Comparison of ENCODE assay signal across 17 cellular contexts in the genomic region with DNA sequence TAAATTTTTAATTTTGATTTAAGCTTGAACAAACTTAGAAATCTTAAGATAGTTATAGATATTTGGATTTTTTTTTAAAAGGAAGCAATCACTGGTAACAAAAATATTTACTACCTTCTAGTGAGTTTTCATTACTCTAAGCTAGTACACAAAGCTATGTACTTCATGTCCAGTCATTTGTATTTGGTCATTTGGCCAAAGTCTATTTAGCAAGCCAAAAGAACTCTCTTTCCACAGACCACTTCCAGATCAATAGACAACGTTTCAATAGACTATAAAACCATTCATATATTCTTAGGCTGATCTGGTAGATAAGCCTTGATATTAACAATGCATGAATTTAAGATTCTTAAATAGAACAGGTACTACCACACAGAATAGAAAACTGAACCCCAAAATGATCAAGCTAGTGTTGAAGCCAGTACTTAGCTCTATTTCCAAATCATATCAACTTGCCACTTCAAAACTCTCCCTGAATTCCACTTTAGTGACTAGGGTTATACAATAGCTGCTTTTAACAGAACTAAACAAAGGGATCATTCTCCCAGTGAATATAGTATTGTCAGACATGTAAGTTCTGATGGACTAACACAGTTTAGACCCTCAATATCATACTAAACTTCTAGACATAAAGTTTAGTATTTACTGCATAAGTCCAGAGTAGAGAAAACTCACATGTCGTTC.
"Had no signal": no experiment of that assay in that cellular context is flagged by ENCODE, and none has a peak within 500 bp of the region (broad histone marks: within the 10 kb centered on the region; RNA-seq: fewer than 3 reads in every experiment).

No MANE protein-coding gene starts in this region.

- H3K4me3 ChIP-seq: left lung, lower lobe of right lung, right atrium auricular region, stomach, thoracic aorta, transverse colon had no signal

- H3K27ac Mint-ChIP-seq: naive thymus-derived CD4-positive, alpha-beta T cell; nephron progenitor cell had no signal

- H3K9me3 ChIP-seq: left lung, lower lobe of right lung, neutrophil, right atrium auricular region, stomach, thoracic aorta, transverse colon had no signal

- H3K9me3 Mint-ChIP-seq: naive thymus-derived CD4-positive, alpha-beta T cell; nephron progenitor cell had no signal

- H3K4me1 ChIP-seq: left lung, lower lobe of right lung, right atrium auricular region, stomach, transverse colon had no signal

- H3K27me3 ChIP-seq: left lung, neutrophil, right atrium auricular region, stomach, transverse colon had no signal

- DNase-seq: cerebellar nuclear complex; dermis blood vessel endothelial cell; islet precursor cell; left lung; lower lobe of right lung; naive thymus-derived CD4-positive, alpha-beta T cell; nephron progenitor cell; small intestine; stimulated activated CD4-positive, alpha-beta T cell treated with anti-CD3 and anti-CD28 coated beads, Interleukin-12 subunit alpha, Interleukin-12 subunit beta, amount 100 ng/mL, for 4 hours; stimulated activated naive CD4-positive, alpha-beta T cell; stomach; substantia nigra; transverse colon had no signal

- H3K36me3 ChIP-seq: neutrophil, right atrium auricular region had no signal

- ATAC-seq: left lung; lower lobe of right lung; naive thymus-derived CD4-positive, alpha-beta T cell had no signal

- H3K27ac ChIP-seq: left lung, lower lobe of right lung, neutrophil, right atrium auricular region, stomach, thoracic aorta, transverse colon had no signal

- H3K27me3 Mint-ChIP-seq: naive thymus-derived CD4-positive, alpha-beta T cell had no signal

- FAIRE-seq: colon, small intestine had no signal

- H3K4me3 Mint-ChIP-seq: naive thymus-derived CD4-positive, alpha-beta T cell; nephron progenitor cell had no signal
